Comparison of ENCODE assay signal across 15 cellular contexts in the genomic region with DNA sequence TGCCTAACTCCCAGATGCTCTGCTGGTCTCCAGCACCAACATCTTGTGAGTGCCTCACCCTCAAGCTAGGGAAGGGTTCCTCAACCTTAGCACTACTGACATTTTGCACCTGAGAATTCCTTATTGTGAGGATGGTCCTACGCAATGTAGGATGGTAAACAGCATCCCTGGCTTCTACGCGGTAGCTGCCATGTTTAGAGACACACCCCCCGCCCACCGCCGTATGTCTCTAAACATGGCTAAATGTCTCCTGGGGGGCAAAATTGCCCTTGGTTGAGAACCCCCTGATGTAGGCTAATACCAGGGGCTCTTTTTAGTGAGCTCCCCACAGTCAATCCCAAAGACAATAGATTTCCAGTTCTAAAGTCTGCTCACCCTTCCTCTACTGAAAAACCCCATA. TPM values are rescaled to one million over a fixed set of nuclear protein-coding genes. Genes with fewer than 3 reads are reported as not detected.
DNase-seq lines count a peak whose midpoint lies in the region; ATAC-seq and TF ChIP-seq lines count a peak whose summit lies in the region.
"Had no signal": no experiment of that assay in that cellular context is flagged by ENCODE, and none has a peak within 500 bp of the region (broad histone marks: within the 10 kb centered on the region; RNA-seq: fewer than 3 reads in every experiment).

No MANE protein-coding gene starts in this region.

- H3K36me3 ChIP-seq in IMR-90 (ENCODE audit: control insufficient read depth, insufficient read depth, low read length) (peaks cover 3% of the 10 kb centered on the region), gastrocnemius medialis (no peaks in the 10 kb centered on the region), colonic mucosa (no peaks in the 10 kb centered on the region)

- no TSS peak for BruUV-seq in IMR-90 (replicated peaks; lab: Mats Ljungman, UMichigan)

- H3K23ac ChIP-seq in IMR-90 (ENCODE audit: low read depth, low read length) = no peak overlapping the region

- H3K18ac ChIP-seq in IMR-90 (ENCODE audit: low read depth, low read length) = no peak overlapping the region

- no peak overlapping the region for H2BK5ac ChIP-seq in IMR-90 (ENCODE audit: low read depth, low read length, poor library complexity, severe bottlenecking)

- peaks cover 60% of the 10 kb centered on the region for H3K4me1 Mint-ChIP-seq in activated CD4-positive, alpha-beta T cell treated with anti-CD3 and anti-CD28 coated beads, Interleukin-2, amount 10 ng/mL, durations not matched to agents 24 days and 14 days
- peaks cover 72% of the 10 kb centered on the region for H3K4me1 Mint-ChIP-seq in dendritic cell treated with granulocyte-macrophage colony-stimulating factor and Interleukin-4, amounts not matched to agents 40 ng/mL and 50 ng/mL, for 4 days (ENCODE audit: low read depth)

- 0 out of 2 replicates have a peak overlapping the region, but pooled peaks have one; percentile 12 for H4K91ac ChIP-seq in IMR-90 (ENCODE audit: insufficient read depth, low read depth, low read length)

- peaks cover 20% of the 10 kb centered on the region for H3K9me1 ChIP-seq in IMR-90 (ENCODE audit: insufficient read depth, low read length)

- H3K27me3 ChIP-seq in IMR-90 (ENCODE audit: control insufficient read depth, insufficient read depth, low read length) (no peaks in the 10 kb centered on the region), gastrocnemius medialis (no peaks in the 10 kb centered on the region), colonic mucosa (no peaks in the 10 kb centered on the region)

- 100% methylated on average over 5 of the region's 6 CpGs; no CpG with 5 or more reads in 1 of the 2 experiments for WGBS in IMR-90 (ENCODE audit: extremely low coverage in 2 of 2, insufficient read length in 1 of 2), 2 experiments

- H2BK20ac ChIP-seq in IMR-90 (ENCODE audit: low read depth, low read length) = peak overlapping the region; percentile 65; the same call in 1 of the 2 replicates

- H3K4ac ChIP-seq in IMR-90 (ENCODE audit: low read depth, low read length) = peak overlapping the region; percentile 35

- peaks cover 25% of the 10 kb centered on the region for H4K20me1 ChIP-seq in IMR-90 (ENCODE audit: insufficient read depth, low read length)

- H2AK5ac ChIP-seq in IMR-90 (ENCODE audit: low read depth, low read length) = peak overlapping the region; percentile 62

- in situ Hi-C loops in IMR-90 (cut with MboI; ENCODE audit: low sequenced_read_pairs) (loop anchor here (5.0 kb wide), 1 partner anchor 134 kb away; no protein-coding TSS in a partner anchor), gastrocnemius medialis (cut with MboI; ENCODE audit: low sequenced_read_pairs in 4 of 4) (loop anchor here in 3 of 4 donors (5.0 to 10.0 kb wide), 3 partner anchors 34 to 134 kb away; no protein-coding TSS in a partner anchor)

- H3K27me3 Mint-ChIP-seq in activated CD4-positive, alpha-beta T cell treated with anti-CD3 and anti-CD28 coated beads, Interleukin-2, amount 10 ng/mL, durations not matched to agents 24 days and 14 days = no peaks in the 10 kb centered on the region
- H3K27me3 Mint-ChIP-seq in dendritic cell treated with granulocyte-macrophage colony-stimulating factor and Interleukin-4, amounts not matched to agents 40 ng/mL and 50 ng/mL, for 4 days = no peaks in the 10 kb centered on the region

- peak; percentile 56 for DNase-seq in activated CD4-positive, alpha-beta T cell treated with anti-CD3 and anti-CD28 coated beads, Interleukin-2, amount 10 ng/mL, durations not matched to agents 24 days and 14 days
- no peak for DNase-seq in activated CD4-positive, alpha-beta T cell treated with anti-CD3 and anti-CD28 coated beads, Interleukin-2, amount 50 U/mL, for 4 hours
- no peak for DNase-seq in IMR-90
- no peak for DNase-seq in gastrocnemius medialis
- no peak for DNase-seq in colonic mucosa
- no peak for DNase-seq in COR-L47 (lab: John Stamatoyannopoulos, UW)
- DNase-seq: Karpas-422; kidney; NCI-H1436; retina; stimulated activated CD4-positive, alpha-beta T cell treated with anti-CD3 and anti-CD28 coated beads, Interleukin-4, amount 100 ng/mL, for 24 hours; stimulated activated naive CD4-positive, alpha-beta T cell had no signal

- ATAC-seq in IMR-90 (ENCODE audit: low read depth) (no peak), gastrocnemius medialis (no peak), GM19351 (IDR thresholded peaks at IDR 0.05; ENCODE audit: unreplicated experiment) (no peak)

- H3K4me1 ChIP-seq in IMR-90 (ENCODE audit: control insufficient read depth, insufficient read depth, low read length) = peaks cover 26% of the 10 kb centered on the region
- H3K4me1 ChIP-seq in gastrocnemius medialis = peaks cover 47 to 56% of the 10 kb centered on the region in 2 donors
- H3K4me1 ChIP-seq in colonic mucosa = peaks cover 20% of the 10 kb centered on the region

- peaks cover 12 to 44% of the 10 kb centered on the region in 2 experiments; a peak in 3 of 4 replicates for H3K79me1 ChIP-seq in IMR-90 (ENCODE audit: low read depth in 1 of 2, low read length in 2 of 2)

- H2AFZ ChIP-seq in IMR-90 (replicated peaks; ENCODE audit: low read length, poor library complexity) = peak overlapping the region; percentile 16

- H2BK15ac ChIP-seq in IMR-90 (ENCODE audit: low read depth, low read length) = no peak overlapping the region

- no peak overlapping the region for H3K9ac ChIP-seq in IMR-90 (ENCODE audit: low read depth, low read length)
- H3K9ac ChIP-seq in colonic mucosa (ENCODE audit: low read depth in 2 of 2, low read length in 2 of 2) = no peak overlapping the region

- H3K14ac ChIP-seq in IMR-90 (replicated peaks; ENCODE audit: low read depth, low read length) = no peak overlapping the region

- TF ChIP-seq CTCF in IMR-90 (conservative IDR thresholded peaks at IDR 0.05; ENCODE audit: low read depth, low read length) (no peak), gastrocnemius medialis (IDR thresholded peaks at IDR 0.05 in 4 of 5, conservative IDR thresholded peaks at IDR 0.05 in 1 of 5) (no peak), colonic mucosa (IDR thresholded peaks at IDR 0.05) (no peak)

- H3K9me3 ChIP-seq in IMR-90 (ENCODE audit: control insufficient read depth, insufficient read depth, low read length) (no peaks in the 10 kb centered on the region), gastrocnemius medialis (no peaks in the 10 kb centered on the region), colonic mucosa (no peaks in the 10 kb centered on the region)
- H3K9me3 ChIP-seq: HAP-1 had no signal

- H4K5ac ChIP-seq in IMR-90 (ENCODE audit: low read depth, low read length) = no peak overlapping the region

- intact Hi-C loops in activated CD4-positive, alpha-beta T cell treated with anti-CD3 and anti-CD28 coated beads, Interleukin-2, amount 10 ng/mL, durations not matched to agents 24 days and 14 days (cut with micrococcal nuclease) = no loop called here
- intact Hi-C loops in IMR-90 (cut with micrococcal nuclease) (no loop called here), gastrocnemius medialis (cut with DNase I; ENCODE audit: low total_unique reads) (no loop called here), colonic mucosa (cut with DNase I) (loop anchor here (5.0 to 10.0 kb wide), 2 partner anchors 34 to 131 kb away; no protein-coding TSS in a partner anchor)
- intact Hi-C loops in dendritic cell treated with granulocyte-macrophage colony-stimulating factor and Interleukin-4, amounts not matched to agents 40 ng/mL and 50 ng/mL, for 4 days (cut with micrococcal nuclease) = no loop called here

- POLR2A ChIA-PET in IMR-90 (lab: Charles Lee; ENCODE audit: unreplicated experiment) = no interaction called here

- H3K4me3 Mint-ChIP-seq in activated CD4-positive, alpha-beta T cell treated with anti-CD3 and anti-CD28 coated beads, Interleukin-2, amount 10 ng/mL, durations not matched to agents 24 days and 14 days = peak overlapping the region; percentile 36
- no peak overlapping the region for H3K4me3 Mint-ChIP-seq in dendritic cell treated with granulocyte-macrophage colony-stimulating factor and Interleukin-4, amounts not matched to agents 40 ng/mL and 50 ng/mL, for 4 days

- H3K27ac Mint-ChIP-seq in activated CD4-positive, alpha-beta T cell treated with anti-CD3 and anti-CD28 coated beads, Interleukin-2, amount 10 ng/mL, durations not matched to agents 24 days and 14 days = peak overlapping the region; percentile 52
- H3K27ac Mint-ChIP-seq in dendritic cell treated with granulocyte-macrophage colony-stimulating factor and Interleukin-4, amounts not matched to agents 40 ng/mL and 50 ng/mL, for 4 days = peak overlapping the region; percentile 97

- H3K56ac ChIP-seq in IMR-90 (ENCODE audit: extremely low read depth, insufficient read depth, low read length) = no peak overlapping the region

- TF ChIP-seq RAD21 in IMR-90 (IDR thresholded peaks at IDR 0.05; ENCODE audit: low read length) = no peak

- no peak overlapping the region for H4K8ac ChIP-seq in IMR-90 (ENCODE audit: low read depth in 2 of 2, low read length in 2 of 2)

- H3K4me3 ChIP-seq in IMR-90 (ENCODE audit: insufficient read depth, low read depth, low read length) (no peak overlapping the region), gastrocnemius medialis (no peak overlapping the region), colonic mucosa (no peak overlapping the region)
- H3K4me3 ChIP-seq: HAP-1 had no signal

- H3K9me3 Mint-ChIP-seq in activated CD4-positive, alpha-beta T cell treated with anti-CD3 and anti-CD28 coated beads, Interleukin-2, amount 10 ng/mL, durations not matched to agents 24 days and 14 days = no peaks in the 10 kb centered on the region
- H3K9me3 Mint-ChIP-seq in dendritic cell treated with granulocyte-macrophage colony-stimulating factor and Interleukin-4, amounts not matched to agents 40 ng/mL and 50 ng/mL, for 4 days = no peaks in the 10 kb centered on the region

- H3K27ac ChIP-seq in IMR-90 (ENCODE audit: insufficient read depth, low read length) = no peak overlapping the region
- peak overlapping the region; percentile 90 to 100 (median 98) for H3K27ac ChIP-seq in gastrocnemius medialis
- no peak overlapping the region for H3K27ac ChIP-seq in colonic mucosa

- H2AK9ac ChIP-seq in IMR-90 (replicated peaks; ENCODE audit: low read depth, low read length, poor library complexity) = peak overlapping the region; percentile 57

- peaks cover 20% of the 10 kb centered on the region for H3K36me3 Mint-ChIP-seq in activated CD4-positive, alpha-beta T cell treated with anti-CD3 and anti-CD28 coated beads, Interleukin-2, amount 10 ng/mL, durations not matched to agents 24 days and 14 days (ENCODE audit: low read depth)
- H3K36me3 Mint-ChIP-seq in dendritic cell treated with granulocyte-macrophage colony-stimulating factor and Interleukin-4, amounts not matched to agents 40 ng/mL and 50 ng/mL, for 4 days (ENCODE audit: low read depth) = peaks cover 39% of the 10 kb centered on the region

- CTCF ChIA-PET in IMR-90 (lab: Yijun Ruan, JAX) = no interaction called here

- dilution Hi-C loops in IMR-90 (cut with HindIII; ENCODE audit: low sequenced_read_pairs, unreplicated experiment) = no loop called here

- no peak overlapping the region for H3K4me2 ChIP-seq in IMR-90 (ENCODE audit: low read depth, low read length)

- TF ChIP-seq POLR2A in IMR-90 (IDR thresholded peaks at IDR 0.05; ENCODE audit: low read depth, low read length) (no peak), gastrocnemius medialis (IDR thresholded peaks at IDR 0.05) (no peak)

- peak overlapping the region; percentile 33; the same call in 1 of the 2 replicates for H2BK120ac ChIP-seq in IMR-90 (ENCODE audit: low read depth, low read length)

RNA-seq across cellular contexts. Expression of gene MAP7D1, which starts 2.5 kb away (rescaled TPM):
- total RNA-seq in activated CD4-positive, alpha-beta T cell treated with anti-CD3 and anti-CD28 coated beads, Interleukin-2, amount 10 ng/mL, durations not matched to agents 24 days and 14 days = 170 and 177 TPM in 2 replicates
- total RNA-seq in IMR-90 (2012; rRNA removed) (30.8 and 32.3 TPM in 2 replicates), gastrocnemius medialis (100 to 1,000 TPM; 376 to 967 (median 474) TPM), colonic mucosa (10 to 100 TPM; 37.7 to 50.0 TPM)
- polyA plus RNA-seq in IMR-90 (2012; rRNA removed) = 81.9 and 83.2 TPM in 2 replicates
- 96.4 and 165 TPM in 2 replicates for polyA plus RNA-seq in IMR-90 (2012; cell fraction: cytosol; rRNA removed)
- 182 and 323 TPM in 2 replicates for polyA plus RNA-seq in IMR-90 (2012; cell fraction: nucleus; rRNA removed; ENCODE audit: low replicate concordance)

RNA-seq across cellular contexts. Expression of gene TRAPPC3, which starts 4.2 kb away (rescaled TPM):
- 71.2 and 72.4 TPM in 2 replicates for total RNA-seq in activated CD4-positive, alpha-beta T cell treated with anti-CD3 and anti-CD28 coated beads, Interleukin-2, amount 10 ng/mL, durations not matched to agents 24 days and 14 days
- 76.0 and 101 TPM in 2 replicates for total RNA-seq in IMR-90 (2012; rRNA removed)
- polyA plus RNA-seq in IMR-90 (2012; rRNA removed) = 63.5 and 77.8 TPM in 2 replicates
- polyA plus RNA-seq in IMR-90 (2012; cell fraction: cytosol; rRNA removed) = 67.3 and 70.8 TPM in 2 replicates
- polyA plus RNA-seq in IMR-90 (2012; cell fraction: nucleus; rRNA removed; ENCODE audit: low replicate concordance) = 31.1 and 62.4 TPM in 2 replicates
- 10 to 100 TPM; 57.5 to 72.4 (median 63.5) TPM for total RNA-seq in gastrocnemius medialis
- 10 to 100 TPM; 59.0 to 60.6 TPM for total RNA-seq in colonic mucosa

RNA-seq across cellular contexts. Expression of gene COL8A2, which starts 28.5 kb away (rescaled TPM):
- total RNA-seq in activated CD4-positive, alpha-beta T cell treated with anti-CD3 and anti-CD28 coated beads, Interleukin-2, amount 10 ng/mL, durations not matched to agents 24 days and 14 days = 0.12 TPM in 2 replicates
- total RNA-seq in IMR-90 (2012; rRNA removed) (0.54 and 0.56 TPM in 2 replicates), gastrocnemius medialis (1 to 10 TPM in 1 of 4 donors, under 1 TPM in 3; 0.61 to 1.6 (median 0.81) TPM), colonic mucosa (1 to 10 TPM; 1.1 to 2.1 TPM)
- 0.83 and 1.1 TPM in 2 replicates for polyA plus RNA-seq in IMR-90 (2012; rRNA removed)
- polyA plus RNA-seq in IMR-90 (2012; cell fraction: cytosol; rRNA removed) = 0.82 and 1.6 TPM in 2 replicates
- polyA plus RNA-seq in IMR-90 (2012; cell fraction: nucleus; rRNA removed; ENCODE audit: low replicate concordance) = 0.79 and 0.88 TPM in 2 replicates

Comparison
In these comparisons a context has a peak if more than half of its experiments do, and no peak if none do; other contexts are left out.
1. H3K27ac ChIP-seq: peak in gastrocnemius medialis (4 of 4); none in IMR-90 (single experiment) and colonic mucosa (single experiment).